In the genomic region with DNA sequence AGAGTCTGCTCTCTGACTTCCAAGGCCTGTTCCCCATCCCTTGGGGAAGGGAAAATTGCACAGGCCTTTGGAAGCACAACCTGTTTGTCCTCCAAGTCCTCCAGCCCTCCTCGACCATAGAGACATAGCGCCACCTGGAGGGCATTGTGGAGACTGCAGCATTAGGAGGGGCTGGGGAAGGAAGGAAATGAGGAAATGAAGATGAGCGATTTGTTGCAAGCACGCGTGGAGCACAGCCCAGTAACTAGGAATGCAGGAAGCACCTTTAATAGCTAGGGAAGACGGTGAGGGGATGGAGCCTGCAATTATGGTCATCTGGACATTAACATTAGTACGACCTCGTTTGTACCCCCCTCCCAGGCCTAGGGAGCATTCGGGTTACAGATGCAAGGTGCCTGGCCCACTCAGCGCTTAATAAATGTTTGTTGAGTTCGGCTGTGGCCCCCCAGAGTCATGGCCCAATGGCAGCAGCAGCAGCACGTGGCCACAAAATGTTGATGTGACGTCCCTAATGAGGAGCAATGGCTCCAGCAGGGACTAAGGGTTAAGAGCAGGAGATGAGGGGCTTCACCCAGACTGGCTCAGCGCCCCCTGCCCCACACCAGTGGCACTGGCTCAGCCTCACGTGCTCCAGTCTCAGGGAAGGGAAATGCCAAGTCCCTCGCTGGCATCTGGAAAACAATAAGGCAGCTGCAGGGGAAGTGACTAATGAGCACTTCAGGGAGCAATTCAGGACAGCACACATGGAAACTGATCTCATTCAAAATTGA, we compare ENCODE assay signal across 8 cellular contexts. TPM values are rescaled to one million over a fixed set of nuclear protein-coding genes. Genes with fewer than 3 reads are reported as not detected.
DNase-seq lines count a peak whose midpoint lies in the region; ATAC-seq and TF ChIP-seq lines count a peak whose summit lies in the region.

No MANE protein-coding gene starts in this region.

- H3K4me3 ChIP-seq in NT2/D1 (ENCODE audit: insufficient read length, low read depth): no peak overlapping the region
- peak overlapping the region; percentile 0 for H3K4me3 ChIP-seq in epithelial cell of proximal tubule (ENCODE audit: low read depth, low read length)
- H3K4me3 ChIP-seq in mucosa of descending colon: no peak overlapping the region

- peaks cover 4% of the 10 kb centered on the region for H3K27me3 ChIP-seq in NT2/D1 (ENCODE audit: insufficient read depth, insufficient read length)

- H3K9ac ChIP-seq in NT2/D1 (ENCODE audit: insufficient read length, low read depth): peak overlapping the region; percentile 28

- peak; percentile 95 for ATAC-seq in mucosa of descending colon

- intact Hi-C loops in mucosa of descending colon (cut with DNase I, micrococcal nuclease): loop anchor here (2.0 to 10.0 kb wide), 3 partner anchors 119 to 282 kb away; no protein-coding TSS in a partner anchor

- H3K36me3 ChIP-seq in NT2/D1 (ENCODE audit: insufficient read depth, insufficient read length, low read length) (peaks cover 13% of the 10 kb centered on the region), mucosa of descending colon (ENCODE audit: low read depth) (no peaks in the 10 kb centered on the region)

- H3K9me3 ChIP-seq in NT2/D1 (ENCODE audit: insufficient read depth, low read length): no peaks in the 10 kb centered on the region
- H3K9me3 ChIP-seq in mucosa of descending colon: no peaks in the 10 kb centered on the region

- TF ChIP-seq CTCF in epithelial cell of proximal tubule (conservative IDR thresholded peaks at IDR 0.05; ENCODE audit: low read depth, low read length) (peak; percentile 98), mucosa of descending colon (IDR thresholded peaks at IDR 0.05) (peak; percentile 81)

- H3K4me1 ChIP-seq in NT2/D1 (ENCODE audit: insufficient read depth, insufficient read length): no peaks in the 10 kb centered on the region
- H3K4me1 ChIP-seq in mucosa of descending colon (ENCODE audit: low read depth): peaks cover 7% of the 10 kb centered on the region

- DNase-seq in DMS 273 (lab: John Stamatoyannopoulos, UW; ENCODE audit: unreplicated experiment) (peak; percentile 97), HuH-7.5 (ENCODE audit: low spot score) (peak; percentile 85), NT2/D1 (ENCODE audit: low read depth, low spot score) (peak; percentile 72), epithelial cell of proximal tubule (ENCODE audit: low read depth) (peak; percentile 67), mucosa of descending colon (peak; percentile 84 to 96 (median 94)), mesenteric fat pad (ENCODE audit: low spot score) (no peak)
- peak; percentile 82 for DNase-seq in activated CD8-positive, alpha-beta memory T cell treated with anti-CD3 and anti-CD28 coated beads, Interleukin-2, amount 50 U/mL, for 4 hours
- peak; percentile 93 for DNase-seq in stimulated activated CD8-positive, alpha-beta memory T cell treated with anti-CD3 and anti-CD28 coated beads, Interleukin-4, amount 100 ng/mL, for 48 hours

RNA-seq across cellular contexts. Expression of gene CAMK2N1, which starts 8.0 kb away (rescaled TPM):
- total RNA-seq in epithelial cell of proximal tubule (18.2 and 19.7 TPM in 2 replicates), mucosa of descending colon (100 to 1,000 TPM; 162 to 274 (median 163) TPM), mesenteric fat pad (13.6 TPM)

RNA-seq across cellular contexts. Expression of gene MUL1, which starts 13.9 kb away (rescaled TPM):
- 24.6 and 30.4 TPM in 2 replicates for total RNA-seq in epithelial cell of proximal tubule
- 10 to 100 TPM; 31.5 to 44.9 (median 44.7) TPM for total RNA-seq in mucosa of descending colon
- 26.8 TPM for total RNA-seq in mesenteric fat pad

RNA-seq across cellular contexts. Expression of gene FAM43B, which starts 58.3 kb away (rescaled TPM):
- total RNA-seq in epithelial cell of proximal tubule (0.36 and 0.81 TPM in 2 replicates), mucosa of descending colon (under 1 TPM; 0.14 to 0.92 (median 0.43) TPM), mesenteric fat pad (0.87 TPM)
